In the genomic region with DNA sequence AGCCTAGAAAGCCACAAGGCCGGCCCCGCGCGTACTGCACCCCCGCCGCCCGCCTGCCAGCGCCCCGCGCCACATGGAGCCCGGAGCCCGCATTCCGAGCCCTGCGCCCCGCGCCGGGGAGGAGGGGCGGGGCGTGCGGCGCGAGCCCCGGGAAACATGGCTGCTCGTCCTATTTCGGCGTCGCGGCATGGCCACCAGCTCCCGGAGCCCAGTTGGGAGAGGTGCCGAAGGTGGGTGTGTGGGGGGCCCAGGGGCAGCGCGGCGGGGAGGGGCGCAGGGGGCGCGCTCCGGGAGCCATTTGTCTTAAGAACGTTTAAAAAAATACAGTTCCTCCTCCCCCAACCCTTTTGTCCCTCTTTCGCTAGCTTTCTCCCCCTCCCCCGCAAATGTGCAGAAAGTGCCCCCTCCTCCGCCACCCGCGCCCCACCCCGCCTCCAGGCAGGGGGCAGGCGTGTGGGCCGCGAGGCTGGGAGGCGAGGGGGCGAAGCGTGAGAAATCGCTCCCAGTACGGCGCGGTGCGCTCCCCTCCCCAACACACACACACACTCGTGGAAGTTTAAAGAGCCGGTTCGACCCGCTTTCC, we compare ENCODE assay signal across 1 cellular context.
A peak's percentile ranks its signal among the peaks of the same experiment; 100 is the strongest.
TF ChIP-seq lines count a peak whose summit lies in the region.

No MANE protein-coding gene starts in this region.

TF ChIP-seq in K562, 482 proteins besides CTCF, POLR2A, EP300 and RAD21 (continued from another document and continues in another):
- TF ChIP-seq, protein P1, sequence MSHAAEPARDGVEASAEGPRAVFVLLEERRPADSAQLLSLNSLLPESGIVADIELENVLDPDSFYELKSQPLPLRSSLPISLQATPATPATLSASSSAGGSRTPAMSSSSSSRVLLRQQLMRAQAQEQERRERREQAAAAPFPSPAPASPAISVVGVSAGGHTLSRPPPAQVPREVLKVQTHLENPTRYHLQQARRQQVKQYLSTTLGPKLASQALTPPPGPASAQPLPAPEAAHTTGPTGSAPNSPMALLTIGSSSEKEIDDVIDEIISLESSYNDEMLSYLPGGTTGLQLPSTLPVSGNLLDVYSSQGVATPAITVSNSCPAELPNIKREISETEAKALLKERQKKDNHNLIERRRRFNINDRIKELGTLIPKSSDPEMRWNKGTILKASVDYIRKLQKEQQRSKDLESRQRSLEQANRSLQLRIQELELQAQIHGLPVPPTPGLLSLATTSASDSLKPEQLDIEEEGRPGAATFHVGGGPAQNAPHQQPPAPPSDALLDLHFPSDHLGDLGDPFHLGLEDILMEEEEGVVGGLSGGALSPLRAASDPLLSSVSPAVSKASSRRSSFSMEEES (CRISPR knock-in tag; IDR thresholded peaks at IDR 0.05) = no peak
- TF ChIP-seq NCOA2 (IDR thresholded peaks at IDR 0.05; ENCODE audit: partially characterized antibody in 2 of 2) (no peak), ZNF384 (IDR thresholded peaks at IDR 0.05; ENCODE audit: low read depth, low read length) (no peak), ZNF311 (CRISPR knock-in tag; IDR thresholded peaks at IDR 0.05) (no peak), ZNF23 (CRISPR knock-in tag; IDR thresholded peaks at IDR 0.05) (no peak), HIVEP1 (CRISPR knock-in tag; IDR thresholded peaks at IDR 0.05) (no peak), ZNF583 (CRISPR knock-in tag; IDR thresholded peaks at IDR 0.05) (no peak), KLF13 (tag; IDR thresholded peaks at IDR 0.05; ENCODE audit: borderline replicate concordance, low read depth) (no peak), EGR1 (conservative IDR thresholded peaks at IDR 0.05) (peak; percentile 99), MECOM (CRISPR knock-in tag; IDR thresholded peaks at IDR 0.05) (no peak), POLR3A (IDR thresholded peaks at IDR 0.05; ENCODE audit: borderline replicate concordance, extremely low read depth, insufficient read depth, insufficient read length) (no peak), SMARCB1 (IDR thresholded peaks at IDR 0.05; ENCODE audit: insufficient read length, low read depth) (no peak), HNRNPL (IDR thresholded peaks at IDR 0.05; ENCODE audit: low read depth, low read length) (no peak), ZSCAN29 (IDR thresholded peaks at IDR 0.05) (no peak), ATF1 (CRISPR knock-in tag; IDR thresholded peaks at IDR 0.05) (no peak), ATF1 (tag; IDR thresholded peaks at IDR 0.05) (no peak), ZNF12 (CRISPR knock-in tag; IDR thresholded peaks at IDR 0.05) (no peak), TGIF2 (CRISPR knock-in tag; IDR thresholded peaks at IDR 0.05) (no peak), ZNF445 (CRISPR knock-in tag; IDR thresholded peaks at IDR 0.05; ENCODE audit: low read depth) (no peak), CBX8 (IDR thresholded peaks at IDR 0.05; ENCODE audit: borderline replicate concordance, extremely low read depth, low read depth, low read length, poor library complexity, severe bottlenecking) (no peak), WHSC1 (IDR thresholded peaks at IDR 0.05; ENCODE audit: low read length) (no peak), HMGN3 (IDR thresholded peaks at IDR 0.05; ENCODE audit: borderline replicate concordance, extremely low read depth, insufficient read length, low read depth, low read length) (no peak), ETV1 (tag; conservative IDR thresholded peaks at IDR 0.05; ENCODE audit: low read depth) (no peak), NCOR1 (IDR thresholded peaks at IDR 0.05) (no peak), CXXC5 (CRISPR knock-in tag; IDR thresholded peaks at IDR 0.05) (peak; percentile 48; the same call in 1 of the 2 replicates), HOXB6 (CRISPR knock-in tag; IDR thresholded peaks at IDR 0.05; ENCODE audit: borderline replicate concordance) (no peak), KDM5B (IDR thresholded peaks at IDR 0.05; ENCODE audit: insufficient replicate concordance, low read depth, low read length) (peak; percentile 59), ZFP1 (CRISPR knock-in tag; IDR thresholded peaks at IDR 0.05) (no peak), CAMTA2 (CRISPR knock-in tag; conservative IDR thresholded peaks at IDR 0.05) (no peak), PHB2 (IDR thresholded peaks at IDR 0.05; ENCODE audit: low read depth) (no peak), JUN (IDR thresholded peaks at IDR 0.05; ENCODE audit: borderline replicate concordance, low read depth, low read length) (no peak), JUN (CRISPR knock-in tag; IDR thresholded peaks at IDR 0.05; ENCODE audit: borderline replicate concordance) (no peak), MAFG (tag; conservative IDR thresholded peaks at IDR 0.05) (no peak), PHF20 (IDR thresholded peaks at IDR 0.05; ENCODE audit: partially characterized antibody) (no peak), ZNF696 (CRISPR knock-in tag; conservative IDR thresholded peaks at IDR 0.05) (no peak), SRSF9 (IDR thresholded peaks at IDR 0.05; ENCODE audit: borderline replicate concordance, low read depth, low read length) (no peak), NR2C2 (CRISPR knock-in tag; IDR thresholded peaks at IDR 0.05) (no peak), NR2C2 (tag; IDR thresholded peaks at IDR 0.05) (0 out of 2 replicates have a peak, but pooled peaks have one; percentile 28), CBX5 (IDR thresholded peaks at IDR 0.05; ENCODE audit: borderline replicate concordance, low read depth) (no peak), TEAD4 (IDR thresholded peaks at IDR 0.05; ENCODE audit: low read length) (0 out of 2 replicates have a peak, but pooled peaks have one; percentile 53), TEAD4 (CRISPR knock-in tag; IDR thresholded peaks at IDR 0.05; ENCODE audit: borderline replicate concordance) (no peak), MXI1 (IDR thresholded peaks at IDR 0.05; ENCODE audit: low read depth, low read length) (peak; percentile 14; the same call in 1 of the 2 replicates), PHTF2 (CRISPR knock-in tag; IDR thresholded peaks at IDR 0.05) (no peak), ZNF174 (CRISPR knock-in tag; IDR thresholded peaks at IDR 0.05) (no peak)
- TF ChIP-seq, protein P2, sequence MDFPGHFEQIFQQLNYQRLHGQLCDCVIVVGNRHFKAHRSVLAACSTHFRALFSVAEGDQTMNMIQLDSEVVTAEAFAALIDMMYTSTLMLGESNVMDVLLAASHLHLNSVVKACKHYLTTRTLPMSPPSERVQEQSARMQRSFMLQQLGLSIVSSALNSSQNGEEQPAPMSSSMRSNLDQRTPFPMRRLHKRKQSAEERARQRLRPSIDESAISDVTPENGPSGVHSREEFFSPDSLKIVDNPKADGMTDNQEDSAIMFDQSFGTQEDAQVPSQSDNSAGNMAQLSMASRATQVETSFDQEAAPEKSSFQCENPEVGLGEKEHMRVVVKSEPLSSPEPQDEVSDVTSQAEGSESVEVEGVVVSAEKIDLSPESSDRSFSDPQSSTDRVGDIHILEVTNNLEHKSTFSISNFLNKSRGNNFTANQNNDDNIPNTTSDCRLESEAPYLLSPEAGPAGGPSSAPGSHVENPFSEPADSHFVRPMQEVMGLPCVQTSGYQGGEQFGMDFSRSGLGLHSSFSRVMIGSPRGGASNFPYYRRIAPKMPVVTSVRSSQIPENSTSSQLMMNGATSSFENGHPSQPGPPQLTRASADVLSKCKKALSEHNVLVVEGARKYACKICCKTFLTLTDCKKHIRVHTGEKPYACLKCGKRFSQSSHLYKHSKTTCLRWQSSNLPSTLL (IDR thresholded peaks at IDR 0.05) = no peak
- TF ChIP-seq, protein P3, sequence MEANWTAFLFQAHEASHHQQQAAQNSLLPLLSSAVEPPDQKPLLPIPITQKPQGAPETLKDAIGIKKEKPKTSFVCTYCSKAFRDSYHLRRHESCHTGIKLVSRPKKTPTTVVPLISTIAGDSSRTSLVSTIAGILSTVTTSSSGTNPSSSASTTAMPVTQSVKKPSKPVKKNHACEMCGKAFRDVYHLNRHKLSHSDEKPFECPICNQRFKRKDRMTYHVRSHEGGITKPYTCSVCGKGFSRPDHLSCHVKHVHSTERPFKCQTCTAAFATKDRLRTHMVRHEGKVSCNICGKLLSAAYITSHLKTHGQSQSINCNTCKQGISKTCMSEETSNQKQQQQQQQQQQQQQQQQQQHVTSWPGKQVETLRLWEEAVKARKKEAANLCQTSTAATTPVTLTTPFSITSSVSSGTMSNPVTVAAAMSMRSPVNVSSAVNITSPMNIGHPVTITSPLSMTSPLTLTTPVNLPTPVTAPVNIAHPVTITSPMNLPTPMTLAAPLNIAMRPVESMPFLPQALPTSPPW (CRISPR knock-in tag; IDR thresholded peaks at IDR 0.05) = peak; percentile 88
- TF ChIP-seq, protein P4, sequence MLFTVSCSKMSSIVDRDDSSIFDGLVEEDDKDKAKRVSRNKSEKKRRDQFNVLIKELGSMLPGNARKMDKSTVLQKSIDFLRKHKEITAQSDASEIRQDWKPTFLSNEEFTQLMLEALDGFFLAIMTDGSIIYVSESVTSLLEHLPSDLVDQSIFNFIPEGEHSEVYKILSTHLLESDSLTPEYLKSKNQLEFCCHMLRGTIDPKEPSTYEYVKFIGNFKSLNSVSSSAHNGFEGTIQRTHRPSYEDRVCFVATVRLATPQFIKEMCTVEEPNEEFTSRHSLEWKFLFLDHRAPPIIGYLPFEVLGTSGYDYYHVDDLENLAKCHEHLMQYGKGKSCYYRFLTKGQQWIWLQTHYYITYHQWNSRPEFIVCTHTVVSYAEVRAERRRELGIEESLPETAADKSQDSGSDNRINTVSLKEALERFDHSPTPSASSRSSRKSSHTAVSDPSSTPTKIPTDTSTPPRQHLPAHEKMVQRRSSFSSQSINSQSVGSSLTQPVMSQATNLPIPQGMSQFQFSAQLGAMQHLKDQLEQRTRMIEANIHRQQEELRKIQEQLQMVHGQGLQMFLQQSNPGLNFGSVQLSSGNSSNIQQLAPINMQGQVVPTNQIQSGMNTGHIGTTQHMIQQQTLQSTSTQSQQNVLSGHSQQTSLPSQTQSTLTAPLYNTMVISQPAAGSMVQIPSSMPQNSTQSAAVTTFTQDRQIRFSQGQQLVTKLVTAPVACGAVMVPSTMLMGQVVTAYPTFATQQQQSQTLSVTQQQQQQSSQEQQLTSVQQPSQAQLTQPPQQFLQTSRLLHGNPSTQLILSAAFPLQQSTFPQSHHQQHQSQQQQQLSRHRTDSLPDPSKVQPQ (CRISPR knock-in tag; IDR thresholded peaks at IDR 0.05; ENCODE audit: borderline replicate concordance) = no peak
- TF ChIP-seq, protein P5, sequence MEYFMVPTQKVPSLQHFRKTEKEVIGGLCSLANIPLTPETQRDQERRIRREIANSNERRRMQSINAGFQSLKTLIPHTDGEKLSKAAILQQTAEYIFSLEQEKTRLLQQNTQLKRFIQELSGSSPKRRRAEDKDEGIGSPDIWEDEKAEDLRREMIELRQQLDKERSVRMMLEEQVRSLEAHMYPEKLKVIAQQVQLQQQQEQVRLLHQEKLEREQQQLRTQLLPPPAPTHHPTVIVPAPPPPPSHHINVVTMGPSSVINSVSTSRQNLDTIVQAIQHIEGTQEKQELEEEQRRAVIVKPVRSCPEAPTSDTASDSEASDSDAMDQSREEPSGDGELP (CRISPR knock-in tag; IDR thresholded peaks at IDR 0.05; ENCODE audit: borderline replicate concordance) = peak; percentile 36
- TF ChIP-seq, protein P6, sequence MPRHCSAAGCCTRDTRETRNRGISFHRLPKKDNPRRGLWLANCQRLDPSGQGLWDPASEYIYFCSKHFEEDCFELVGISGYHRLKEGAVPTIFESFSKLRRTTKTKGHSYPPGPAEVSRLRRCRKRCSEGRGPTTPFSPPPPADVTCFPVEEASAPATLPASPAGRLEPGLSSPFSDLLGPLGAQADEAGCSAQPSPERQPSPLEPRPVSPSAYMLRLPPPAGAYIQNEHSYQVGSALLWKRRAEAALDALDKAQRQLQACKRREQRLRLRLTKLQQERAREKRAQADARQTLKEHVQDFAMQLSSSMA (CRISPR knock-in tag; IDR thresholded peaks at IDR 0.05) = no peak
- TF ChIP-seq, protein P7, sequence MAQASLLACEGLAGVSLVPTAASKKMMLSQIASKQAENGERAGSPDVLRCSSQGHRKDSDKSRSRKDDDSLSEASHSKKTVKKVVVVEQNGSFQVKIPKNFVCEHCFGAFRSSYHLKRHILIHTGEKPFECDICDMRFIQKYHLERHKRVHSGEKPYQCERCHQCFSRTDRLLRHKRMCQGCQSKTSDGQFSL (CRISPR knock-in tag; IDR thresholded peaks at IDR 0.05) = 0 out of 2 replicates have a peak, but pooled peaks have one; percentile 2
- TF ChIP-seq, protein P7 (tag; IDR thresholded peaks at IDR 0.05) = no peak; a peak in 1 of 4 replicates
- TF ChIP-seq, protein P8, sequence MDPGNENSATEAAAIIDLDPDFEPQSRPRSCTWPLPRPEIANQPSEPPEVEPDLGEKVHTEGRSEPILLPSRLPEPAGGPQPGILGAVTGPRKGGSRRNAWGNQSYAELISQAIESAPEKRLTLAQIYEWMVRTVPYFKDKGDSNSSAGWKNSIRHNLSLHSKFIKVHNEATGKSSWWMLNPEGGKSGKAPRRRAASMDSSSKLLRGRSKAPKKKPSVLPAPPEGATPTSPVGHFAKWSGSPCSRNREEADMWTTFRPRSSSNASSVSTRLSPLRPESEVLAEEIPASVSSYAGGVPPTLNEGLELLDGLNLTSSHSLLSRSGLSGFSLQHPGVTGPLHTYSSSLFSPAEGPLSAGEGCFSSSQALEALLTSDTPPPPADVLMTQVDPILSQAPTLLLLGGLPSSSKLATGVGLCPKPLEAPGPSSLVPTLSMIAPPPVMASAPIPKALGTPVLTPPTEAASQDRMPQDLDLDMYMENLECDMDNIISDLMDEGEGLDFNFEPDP (CRISPR knock-in tag; IDR thresholded peaks at IDR 0.05) = no peak
- TF ChIP-seq, protein P9, sequence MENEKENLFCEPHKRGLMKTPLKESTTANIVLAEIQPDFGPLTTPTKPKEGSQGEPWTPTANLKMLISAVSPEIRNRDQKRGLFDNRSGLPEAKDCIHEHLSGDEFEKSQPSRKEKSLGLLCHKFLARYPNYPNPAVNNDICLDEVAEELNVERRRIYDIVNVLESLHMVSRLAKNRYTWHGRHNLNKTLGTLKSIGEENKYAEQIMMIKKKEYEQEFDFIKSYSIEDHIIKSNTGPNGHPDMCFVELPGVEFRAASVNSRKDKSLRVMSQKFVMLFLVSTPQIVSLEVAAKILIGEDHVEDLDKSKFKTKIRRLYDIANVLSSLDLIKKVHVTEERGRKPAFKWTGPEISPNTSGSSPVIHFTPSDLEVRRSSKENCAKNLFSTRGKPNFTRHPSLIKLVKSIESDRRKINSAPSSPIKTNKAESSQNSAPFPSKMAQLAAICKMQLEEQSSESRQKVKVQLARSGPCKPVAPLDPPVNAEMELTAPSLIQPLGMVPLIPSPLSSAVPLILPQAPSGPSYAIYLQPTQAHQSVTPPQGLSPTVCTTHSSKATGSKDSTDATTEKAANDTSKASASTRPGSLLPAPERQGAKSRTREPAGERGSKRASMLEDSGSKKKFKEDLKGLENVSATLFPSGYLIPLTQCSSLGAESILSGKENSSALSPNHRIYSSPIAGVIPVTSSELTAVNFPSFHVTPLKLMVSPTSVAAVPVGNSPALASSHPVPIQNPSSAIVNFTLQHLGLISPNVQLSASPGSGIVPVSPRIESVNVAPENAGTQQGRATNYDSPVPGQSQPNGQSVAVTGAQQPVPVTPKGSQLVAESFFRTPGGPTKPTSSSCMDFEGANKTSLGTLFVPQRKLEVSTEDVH (IDR thresholded peaks at IDR 0.05; ENCODE audit: low read depth, partially characterized antibody) = no peak
- TF ChIP-seq, protein P10, sequence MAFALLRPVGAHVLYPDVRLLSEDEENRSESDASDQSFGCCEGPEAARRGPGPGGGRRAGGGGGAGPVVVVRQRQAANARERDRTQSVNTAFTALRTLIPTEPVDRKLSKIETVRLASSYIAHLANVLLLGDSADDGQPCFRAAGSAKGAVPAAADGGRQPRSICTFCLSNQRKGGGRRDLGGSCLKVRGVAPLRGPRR (CRISPR knock-in tag; IDR thresholded peaks at IDR 0.05) = no peak
